ENCODE assay signal across 12 cellular contexts in genomic region chr10:101444058-101444457, GRCh38.
DNase-seq lines count a peak whose midpoint lies in the region; TF ChIP-seq lines count a peak whose summit lies in the region.
"Had no signal": no experiment of that assay in that cellular context is flagged by ENCODE, and none has a peak within 500 bp of the region (broad histone marks: within the 10 kb centered on the region; RNA-seq: fewer than 3 reads in every experiment).

No MANE protein-coding gene starts in this region.

- no peak overlapping the region for H3K9ac ChIP-seq in smooth muscle cell (ENCODE audit: low read depth)

- H3K36me3 Mint-ChIP-seq in MCF 10A (ENCODE audit: insufficient read depth, unreplicated experiment): no peaks in the 10 kb centered on the region
- H3K36me3 Mint-ChIP-seq: activated CD8-positive, alpha-beta memory T cell treated with anti-CD3 and anti-CD28 coated beads, Interleukin-2, amount 10 ng/mL, durations not matched to agents 7 days and 5 days; mesothelial cell of epicardium had no signal

- H3K27me3 ChIP-seq in breast epithelium (no peaks in the 10 kb centered on the region), smooth muscle cell (ENCODE audit: low read depth) (no peaks in the 10 kb centered on the region)

- H3K4me2 ChIP-seq in smooth muscle cell: no peak overlapping the region

- no peak for TF ChIP-seq POLR2A in breast epithelium (IDR thresholded peaks at IDR 0.05)

- no peaks in the 10 kb centered on the region for H3K9me3 ChIP-seq in breast epithelium
- no peaks in the 10 kb centered on the region for H3K9me3 ChIP-seq in smooth muscle cell (replicated peaks; ENCODE audit: low read depth)

- H3K27ac ChIP-seq in breast epithelium (no peak overlapping the region), smooth muscle cell (ENCODE audit: low read depth) (no peak overlapping the region)

- peaks cover 6% of the 10 kb centered on the region for H3K4me1 Mint-ChIP-seq in MCF 10A (ENCODE audit: insufficient read depth, unreplicated experiment)

- POLR2A ChIA-PET in MCF 10A (lab: Yijun Ruan, JAX): interaction anchor here (0.8 to 1.5 kb wide), 6 partner anchors 10 to 129 kb away, joined by 3 to 4 read pairs (median 3); partner anchors contain the start of gene BTRC

- peaks cover 4% of the 10 kb centered on the region for H3K79me2 ChIP-seq in smooth muscle cell (ENCODE audit: low read depth)

- intact Hi-C loops in MCF 10A (cut with micrococcal nuclease): no loop called here
- intact Hi-C loops in breast epithelium (cut with DNase I; ENCODE audit: low total_unique reads): no loop called here

- H3F3A ChIP-seq in smooth muscle cell (ENCODE audit: low read depth): no peaks in the 10 kb centered on the region

- CTCF ChIA-PET in MCF 10A (lab: Yijun Ruan, JAX): interaction anchor here (0.6 to 10.3 kb wide), 29 partner anchors 10 to 971 kb away, joined by 3 to 183 read pairs (median 5); partner anchors contain the start of gene LBX1

- no peak overlapping the region for H3K4me3 Mint-ChIP-seq in MCF 10A (ENCODE audit: unreplicated experiment)
- H3K4me3 Mint-ChIP-seq: activated CD8-positive, alpha-beta memory T cell treated with anti-CD3 and anti-CD28 coated beads, Interleukin-2, amount 10 ng/mL, durations not matched to agents 7 days and 5 days; mesothelial cell of epicardium had no signal

- H3K4me3 ChIP-seq in breast epithelium: no peak overlapping the region
- no peak overlapping the region for H3K4me3 ChIP-seq in choroid plexus epithelial cell (ENCODE audit: low read depth, low read length)
- no peak overlapping the region for H3K4me3 ChIP-seq in smooth muscle cell

- H3K4me1 ChIP-seq in breast epithelium (no peaks in the 10 kb centered on the region), smooth muscle cell (ENCODE audit: low read depth) (peaks cover 18% of the 10 kb centered on the region)

- no peaks in the 10 kb centered on the region for H3K27me3 Mint-ChIP-seq in MCF 10A (ENCODE audit: insufficient read depth, unreplicated experiment)

- peak; percentile 27 for TF ChIP-seq CTCF in MCF 10A (IDR thresholded peaks at IDR 0.05; ENCODE audit: unreplicated experiment)
- TF ChIP-seq CTCF in breast epithelium (IDR thresholded peaks at IDR 0.05): no peak
- peak; percentile 50 for TF ChIP-seq CTCF in choroid plexus epithelial cell (conservative IDR thresholded peaks at IDR 0.05; ENCODE audit: low read depth, low read length)
- peak; percentile 29 for TF ChIP-seq CTCF in smooth muscle cell (IDR thresholded peaks at IDR 0.05; ENCODE audit: borderline replicate concordance, insufficient read depth, poor library complexity, severe bottlenecking)

- H4K20me1 ChIP-seq in smooth muscle cell (ENCODE audit: low read depth): peaks cover 100% of the 10 kb centered on the region

- no peak overlapping the region for H3K27ac Mint-ChIP-seq in MCF 10A (ENCODE audit: low read depth, unreplicated experiment)
- H3K27ac Mint-ChIP-seq: activated CD8-positive, alpha-beta memory T cell treated with anti-CD3 and anti-CD28 coated beads, Interleukin-2, amount 10 ng/mL, durations not matched to agents 7 days and 5 days; mesothelial cell of epicardium had no signal

- no peak overlapping the region for H2AFZ ChIP-seq in smooth muscle cell (ENCODE audit: low read depth)

- H3K36me3 ChIP-seq in breast epithelium (no peaks in the 10 kb centered on the region), smooth muscle cell (ENCODE audit: low read depth) (no peaks in the 10 kb centered on the region)

- H3K9me3 Mint-ChIP-seq in MCF 10A (ENCODE audit: unreplicated experiment): no peaks in the 10 kb centered on the region
- H3K9me3 Mint-ChIP-seq: mesothelial cell of epicardium had no signal

- peak; percentile 14 for DNase-seq in MCF 10A (ENCODE audit: unreplicated experiment)
- DNase-seq in breast epithelium (ENCODE audit: low spot score in 2 of 2): no peak
- DNase-seq in NCI-H1694 (lab: John Stamatoyannopoulos, UW): peak; percentile 56
- DNase-seq in choroid plexus epithelial cell (ENCODE audit: low read depth): peak; percentile 54
- DNase-seq in smooth muscle cell (lab: John Stamatoyannopoulos, UW; ENCODE audit: unreplicated experiment): no peak
- no peak for DNase-seq in D341Med (ENCODE audit: low spot score)
- no peak for DNase-seq in activated CD4-positive, alpha-beta T cell treated with anti-CD3 and anti-CD28 coated beads for 4 hours
- no peak for DNase-seq in activated CD4-positive, alpha-beta T cell treated with anti-CD3 and anti-CD28 coated beads for 1 hour
- DNase-seq: activated CD8-positive, alpha-beta memory T cell treated with anti-CD3 and anti-CD28 coated beads, Interleukin-2, amount 10 ng/mL, durations not matched to agents 7 days and 5 days; Calu3; stimulated activated CD4-positive, alpha-beta T cell treated with anti-CD3 and anti-CD28 coated beads, Interleukin-2, amount 100 ng/mL, for 48 hours had no signal

- no TSS peak for BruUV-seq in MCF 10A (replicated peaks; lab: Mats Ljungman, UMichigan)

Comparison
In these comparisons a context has a peak if more than half of its experiments do, and no peak if none do; other contexts are left out.
1. DNase-seq: peak in MCF 10A (single experiment), NCI-H1694 (single experiment) and choroid plexus epithelial cell (single experiment); none in breast epithelium (0 of 2), smooth muscle cell (single experiment), D341Med (single experiment), activated CD4-positive, alpha-beta T cell treated with anti-CD3 and anti-CD28 coated beads for 4 hours (0 of 2) and activated CD4-positive, alpha-beta T cell treated with anti-CD3 and anti-CD28 coated beads for 1 hour (single experiment).
2. CTCF ChIP-seq: peak in MCF 10A (single experiment), choroid plexus epithelial cell (single experiment) and smooth muscle cell (single experiment); none in breast epithelium (0 of 3).